In the genomic region with DNA sequence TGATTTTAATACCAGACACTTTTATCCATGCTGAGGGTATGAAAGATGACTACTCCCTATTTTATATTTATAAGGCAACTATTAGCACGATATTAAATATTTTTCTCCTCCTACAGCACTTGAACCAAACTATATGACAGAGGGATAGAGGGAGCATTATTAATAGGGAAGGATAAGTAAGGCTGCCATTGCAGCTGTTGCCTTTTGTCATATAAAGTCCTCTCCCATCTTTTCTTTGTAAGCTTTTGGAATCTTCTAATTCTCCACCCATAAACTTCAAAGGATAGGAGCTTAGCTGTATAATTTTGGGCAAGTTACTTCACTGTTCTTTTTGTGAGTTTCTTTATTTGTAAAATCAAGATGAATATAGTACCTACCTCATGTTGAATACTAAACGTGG, we compare ENCODE assay signal across 19 cellular contexts.
"Had no signal": no experiment of that assay in that cellular context is flagged by ENCODE, and none has a peak within 500 bp of the region (broad histone marks: within the 10 kb centered on the region; RNA-seq: fewer than 3 reads in every experiment).

No MANE protein-coding gene starts in this region.

- H3K27ac ChIP-seq: HL-60, RWPE1, SJSA1, SK-N-MC had no signal

- H3K4me3 ChIP-seq: MG63, SJSA1, SK-N-MC had no signal

- H3K27me3 ChIP-seq: MG63, SJSA1 had no signal

- DNase-seq: KBM-7, MG63, NCI-H1092 treated with DMSO at 0.1 percent for 48 hours, NCI-H1436, NCI-H187, NCI-H2029, NCI-H2081 treated with DMSO at 0.1 percent for 48 hours, NCI-H2171, NCI-H226, NCI-H446, NCI-H510A, NCI-H524 treated with DMSO at 0.1 percent for 48 hours, NCI-H69, NCI-H774, SHP77 had no signal

- H3K9me3 ChIP-seq: MG63, SJSA1 had no signal

- H3K4me1 ChIP-seq: SJSA1 had no signal
